In genomic region chr7:29563590-29564454, GRCh38 we compare ENCODE assay signal across 8 cellular contexts. TPM values are rescaled to one million over a fixed set of nuclear protein-coding genes. Genes with fewer than 3 reads are reported as not detected.
DNase-seq lines count a peak whose midpoint lies in the region; ATAC-seq and TF ChIP-seq lines count a peak whose summit lies in the region.

Gene PRR15 (plus strand): TSS chr7:29563835. CDS start chr7:29566330, 2,495 bp downstream.

- WGBS in ovary, 3 donors, result 0 to 1% (median 0%) methylated on average over 43 to 70 of the region's 70 CpGs

- no peaks in the 10 kb centered on the region for H3K79me2 ChIP-seq in OCI-LY7 (ENCODE audit: insufficient read depth, low read depth, low read length)

- ATAC-seq in activated CD8-positive, alpha-beta T cell treated with anti-CD3 and anti-CD28 coated beads, Interleukin-2, amount 10 ng/mL, durations not matched to agents 7 days and 5 days, result peak; percentile 48
- ATAC-seq in GM18907 (IDR thresholded peaks at IDR 0.05; ENCODE audit: unreplicated experiment), result no peak
- no peak for ATAC-seq in HG03342 (IDR thresholded peaks at IDR 0.05; ENCODE audit: unreplicated experiment)

- H3K9me3 ChIP-seq in CD8-positive, alpha-beta memory T cell (ENCODE audit: low read length), result no peaks in the 10 kb centered on the region
- H3K9me3 ChIP-seq in cardiac muscle cell (ENCODE audit: low read depth), result no peaks in the 10 kb centered on the region
- no peaks in the 10 kb centered on the region for H3K9me3 ChIP-seq in ovary
- H3K9me3 ChIP-seq in OCI-LY7 (ENCODE audit: low read length), result no peaks in the 10 kb centered on the region

- no TSS peak for BruUV-seq in OCI-LY7 (replicated peaks; lab: Mats Ljungman, UMichigan)

- peaks cover 19% of the 10 kb centered on the region for H3K27me3 ChIP-seq in CD8-positive, alpha-beta memory T cell (ENCODE audit: insufficient read depth, low read length, poor library complexity, severe bottlenecking)
- peaks cover 65% of the 10 kb centered on the region for H3K27me3 ChIP-seq in cardiac muscle cell
- no peaks in the 10 kb centered on the region for H3K27me3 ChIP-seq in ovary

- H3K4me1 Mint-ChIP-seq in CD8-positive, alpha-beta memory T cell, result peaks cover 13 to 29% (median 18%) of the 10 kb centered on the region in 3 donors
- peaks cover 10 to 20% (median 12%) of the 10 kb centered on the region in 3 donors for H3K4me1 Mint-ChIP-seq in IgD-negative memory B cell
- H3K4me1 Mint-ChIP-seq in activated CD8-positive, alpha-beta T cell treated with anti-CD3 and anti-CD28 coated beads, Interleukin-2, amount 10 ng/mL, durations not matched to agents 7 days and 5 days (ENCODE audit: low read depth), result peaks cover 28% of the 10 kb centered on the region

- no peak within 1 kb of the TSS for H3K4me3 ChIP-seq in CD8-positive, alpha-beta memory T cell (ENCODE audit: low read length)
- peak within 1 kb of the TSS; percentile 54 for H3K4me3 ChIP-seq in cardiac muscle cell
- H3K4me3 ChIP-seq in ovary, result peak within 1 kb of the TSS; percentile 50
- no peak within 1 kb of the TSS for H3K4me3 ChIP-seq in OCI-LY7 (ENCODE audit: low read depth, low read length, poor library complexity, severe bottlenecking)

- H3K9me2 ChIP-seq in OCI-LY7 (ENCODE audit: insufficient read depth, low read length), result no peaks in the 10 kb centered on the region

- POLR2A ChIA-PET in CD8-positive, alpha-beta memory T cell (lab: Charles Lee), result no interaction called here
- POLR2A ChIA-PET in activated CD8-positive, alpha-beta T cell treated with anti-CD3 and anti-CD28 coated beads, Interleukin-2, amount 10 ng/mL, durations not matched to agents 7 days and 5 days (lab: Charles Lee), result no interaction called here
- POLR2A ChIA-PET in OCI-LY7 (lab: Charles Lee), result no interaction called here

- no peak for TF ChIP-seq EP300 in ovary (IDR thresholded peaks at IDR 0.05)

- H4K20me1 ChIP-seq in OCI-LY7 (ENCODE audit: insufficient read depth, low read length), result no peaks in the 10 kb centered on the region

- H3K36me3 ChIP-seq in CD8-positive, alpha-beta memory T cell (ENCODE audit: insufficient read depth, low read length), result no peaks in the 10 kb centered on the region
- H3K36me3 ChIP-seq in cardiac muscle cell (no peaks in the 10 kb centered on the region), ovary (no peaks in the 10 kb centered on the region), OCI-LY7 (ENCODE audit: insufficient read depth, low read length) (no peaks in the 10 kb centered on the region)

- no peak within 1 kb of the TSS for H3K4me2 ChIP-seq in OCI-LY7 (ENCODE audit: low read length)

- H3K4me3 Mint-ChIP-seq in CD8-positive, alpha-beta memory T cell, result peak within 1 kb of the TSS in 6 of 7 donors; percentile 36 to 76 (median 64)
- peak within 1 kb of the TSS; percentile 71 to 91 (median 80) for H3K4me3 Mint-ChIP-seq in IgD-negative memory B cell
- H3K4me3 Mint-ChIP-seq in activated CD8-positive, alpha-beta T cell treated with anti-CD3 and anti-CD28 coated beads, Interleukin-2, amount 10 ng/mL, durations not matched to agents 7 days and 5 days, result peak within 1 kb of the TSS; percentile 58

- no peak for DNase-seq in CD8-positive, alpha-beta memory T cell
- peak; percentile 21 for DNase-seq in activated CD8-positive, alpha-beta T cell treated with anti-CD3 and anti-CD28 coated beads, Interleukin-2, amount 10 ng/mL, durations not matched to agents 7 days and 5 days
- peak; percentile 40 to 71 for DNase-seq in cardiac muscle cell (ENCODE audit: low read depth in 1 of 2, low spot score in 1 of 2)
- DNase-seq in ovary, result peak; percentile 51 to 66 (median 61)
- no peak for DNase-seq in OCI-LY7 (ENCODE audit: low spot score)

- H3K36me3 Mint-ChIP-seq in CD8-positive, alpha-beta memory T cell, result peaks cover 0 to 5% (median 0%) of the 10 kb centered on the region in 3 donors
- H3K36me3 Mint-ChIP-seq in IgD-negative memory B cell, result peaks cover 3% of the 10 kb centered on the region
- H3K36me3 Mint-ChIP-seq in activated CD8-positive, alpha-beta T cell treated with anti-CD3 and anti-CD28 coated beads, Interleukin-2, amount 10 ng/mL, durations not matched to agents 7 days and 5 days (ENCODE audit: low read depth), result no peaks in the 10 kb centered on the region

- intact Hi-C loops in ovary (cut with DNase I), result no loop called here
- intact Hi-C loops in OCI-LY7 (cut with micrococcal nuclease; ENCODE audit: unreplicated experiment), result no loop called here

- peaks cover 44 to 75% of the 10 kb centered on the region in 2 donors for H3K27me3 Mint-ChIP-seq in CD8-positive, alpha-beta memory T cell
- H3K27me3 Mint-ChIP-seq in IgD-negative memory B cell, result peaks cover 57% of the 10 kb centered on the region
- peaks cover 68% of the 10 kb centered on the region for H3K27me3 Mint-ChIP-seq in activated CD8-positive, alpha-beta T cell treated with anti-CD3 and anti-CD28 coated beads, Interleukin-2, amount 10 ng/mL, durations not matched to agents 7 days and 5 days (ENCODE audit: low read depth)

- H2AFZ ChIP-seq in OCI-LY7 (ENCODE audit: low read length), result no peak within 1 kb of the TSS

- no peak within 1 kb of the TSS for H3K27ac Mint-ChIP-seq in CD8-positive, alpha-beta memory T cell
- peak within 1 kb of the TSS in 2 of 3 donors; percentile 52 to 86 for H3K27ac Mint-ChIP-seq in IgD-negative memory B cell
- no peak within 1 kb of the TSS for H3K27ac Mint-ChIP-seq in activated CD8-positive, alpha-beta T cell treated with anti-CD3 and anti-CD28 coated beads, Interleukin-2, amount 10 ng/mL, durations not matched to agents 7 days and 5 days

- no peaks in the 10 kb centered on the region for H3K4me1 ChIP-seq in CD8-positive, alpha-beta memory T cell (ENCODE audit: insufficient read depth, low read length)
- H3K4me1 ChIP-seq in cardiac muscle cell (ENCODE audit: low read depth) (no peaks in the 10 kb centered on the region), ovary (ENCODE audit: insufficient read depth) (peaks cover 5% of the 10 kb centered on the region), OCI-LY7 (ENCODE audit: insufficient read depth, low read length, poor library complexity, severe bottlenecking) (no peaks in the 10 kb centered on the region)

- peaks cover 0 to 5% (median 0%) of the 10 kb centered on the region in 5 donors for H3K9me3 Mint-ChIP-seq in CD8-positive, alpha-beta memory T cell
- H3K9me3 Mint-ChIP-seq in IgD-negative memory B cell, result peaks cover 0 to 4% (median 0%) of the 10 kb centered on the region in 3 donors
- no peaks in the 10 kb centered on the region for H3K9me3 Mint-ChIP-seq in activated CD8-positive, alpha-beta T cell treated with anti-CD3 and anti-CD28 coated beads, Interleukin-2, amount 10 ng/mL, durations not matched to agents 7 days and 5 days (ENCODE audit: insufficient read depth)

- no peak within 1 kb of the TSS for H3K27ac ChIP-seq in CD8-positive, alpha-beta memory T cell (ENCODE audit: low read depth, low read length)
- H3K27ac ChIP-seq in cardiac muscle cell (no peak within 1 kb of the TSS), ovary (peak within 1 kb of the TSS; percentile 53 to 57), OCI-LY7 (ENCODE audit: low read depth, low read length, poor library complexity, severe bottlenecking) (no peak within 1 kb of the TSS)

- CTCF ChIA-PET in CD8-positive, alpha-beta memory T cell (lab: Charles Lee), result no interaction called here
- CTCF ChIA-PET in activated CD8-positive, alpha-beta T cell treated with anti-CD3 and anti-CD28 coated beads, Interleukin-2, amount 10 ng/mL, durations not matched to agents 7 days and 5 days (lab: Charles Lee), result no interaction called here
- CTCF ChIA-PET in OCI-LY7 (lab: Charles Lee; ENCODE audit: unreplicated experiment), result no interaction called here

- TF ChIP-seq POLR2A in ovary (IDR thresholded peaks at IDR 0.05), result no peak

- TF ChIP-seq CTCF in cardiac muscle cell (IDR thresholded peaks at IDR 0.05; ENCODE audit: low read depth, low read length), result no peak
- no peak for TF ChIP-seq CTCF in ovary (IDR thresholded peaks at IDR 0.05)
- no peak for TF ChIP-seq CTCF in OCI-LY7 (conservative IDR thresholded peaks at IDR 0.05; ENCODE audit: low read length)

RNA-seq across cellular contexts. Expression of gene PRR15, which starts in this region (rescaled TPM):
- not detected for total RNA-seq in CD8-positive, alpha-beta memory T cell
- polyA plus RNA-seq in CD8-positive, alpha-beta memory T cell, result not detected
- not detected for polyA plus RNA-seq in IgD-negative memory B cell
- total RNA-seq in activated CD8-positive, alpha-beta T cell treated with anti-CD3 and anti-CD28 coated beads, Interleukin-2, amount 10 ng/mL, durations not matched to agents 7 days and 5 days, result not detected
- total RNA-seq in cardiac muscle cell, result 4.9 and 8.9 TPM in 2 replicates
- polyA plus RNA-seq in cardiac muscle cell, result 3.4 and 4.3 TPM in 2 replicates
- 10 to 100 TPM in 2 of 7 donors, 1 to 10 TPM in 5; 5.9 to 19.8 (median 8.0) TPM for total RNA-seq in ovary
- 10 to 100 TPM in 1 of 2 donors, 1 to 10 TPM in 1; 2.0 to 18.5 TPM for polyA plus RNA-seq in ovary
- not detected in 2 replicates for total RNA-seq in OCI-LY7 (2014; rRNA removed; shearing (Covaris generic))
- not detected in 2 replicates for total RNA-seq in OCI-LY7 (2022)

Comparison
In these comparisons a context has a peak if more than half of its experiments do, and no peak if none do; other contexts are left out.
1. Peak in DNase-seq and ATAC-seq in activated CD8-positive, alpha-beta T cell treated with anti-CD3 and anti-CD28 coated beads, Interleukin-2, amount 10 ng/mL, durations not matched to agents 7 days and 5 days; RNA of the gene not detected or under 1 TPM.
2. DNase-seq: peak in cardiac muscle cell (2 of 2) and ovary (5 of 5); none in CD8-positive, alpha-beta memory T cell (0 of 5) and OCI-LY7 (single experiment).
3. H3K27ac ChIP-seq: peak in ovary (2 of 2); none in CD8-positive, alpha-beta memory T cell (single experiment), cardiac muscle cell (single experiment) and OCI-LY7 (single experiment).
4. H3K4me3 ChIP-seq: peak in cardiac muscle cell (single experiment) and ovary (single experiment); none in CD8-positive, alpha-beta memory T cell (single experiment) and OCI-LY7 (single experiment).
5. H3K27ac Mint-ChIP-seq: peak in IgD-negative memory B cell (2 of 3); none in CD8-positive, alpha-beta memory T cell (0 of 8) and activated CD8-positive, alpha-beta T cell treated with anti-CD3 and anti-CD28 coated beads, Interleukin-2, amount 10 ng/mL, durations not matched to agents 7 days and 5 days (single experiment).
6. Peak in every context shown above with its lines, with median percentiles within 50 percentile points of each other: H3K4me3 Mint-ChIP-seq.